Comparison of ENCODE assay signal across 8 cellular contexts in genomic region chr15:60408438-60409105, GRCh38. TPM values are rescaled to one million over a fixed set of nuclear protein-coding genes. Genes with fewer than 3 reads are reported as not detected.
A peak's percentile ranks its signal among the peaks of the same experiment; 100 is the strongest.
DNase-seq lines count a peak whose midpoint lies in the region; ATAC-seq and TF ChIP-seq lines count a peak whose summit lies in the region.

No MANE protein-coding gene starts in this region.

- no peaks in the 10 kb centered on the region for H3K36me3 Mint-ChIP-seq in activated CD8-positive, alpha-beta T cell treated with anti-CD3 and anti-CD28 coated beads for 36 hours (ENCODE audit: low read depth)
- no peaks in the 10 kb centered on the region for H3K36me3 Mint-ChIP-seq in glutamatergic neuron (ENCODE audit: unreplicated experiment)

- H3K27ac Mint-ChIP-seq in activated CD8-positive, alpha-beta T cell treated with anti-CD3 and anti-CD28 coated beads for 36 hours: peak overlapping the region; percentile 21
- H3K27ac Mint-ChIP-seq in glutamatergic neuron (ENCODE audit: unreplicated experiment): no peak overlapping the region

- no peaks in the 10 kb centered on the region for H3K9me3 ChIP-seq in mucosa of descending colon

- H3K4me3 Mint-ChIP-seq in activated CD8-positive, alpha-beta T cell treated with anti-CD3 and anti-CD28 coated beads for 36 hours: no peak overlapping the region
- no peak overlapping the region for H3K4me3 Mint-ChIP-seq in glutamatergic neuron (ENCODE audit: unreplicated experiment)

- H3K4me3 ChIP-seq in mucosa of descending colon: no peak overlapping the region

- no peaks in the 10 kb centered on the region for H3K36me3 ChIP-seq in mucosa of descending colon (ENCODE audit: low read depth)

- H3K27me3 Mint-ChIP-seq in activated CD8-positive, alpha-beta T cell treated with anti-CD3 and anti-CD28 coated beads for 36 hours: no peaks in the 10 kb centered on the region
- peaks cover 4% of the 10 kb centered on the region for H3K27me3 Mint-ChIP-seq in glutamatergic neuron (ENCODE audit: unreplicated experiment)

- TF ChIP-seq CTCF in GM10248 (IDR thresholded peaks at IDR 0.05; ENCODE audit: control extremely low read depth, extremely low read depth, low read depth, missing control alignments): no peak
- TF ChIP-seq CTCF in activated CD8-positive, alpha-beta T cell treated with anti-CD3 and anti-CD28 coated beads for 36 hours (IDR thresholded peaks at IDR 0.05): no peak
- TF ChIP-seq CTCF in mucosa of descending colon (IDR thresholded peaks at IDR 0.05): no peak
- no peak for TF ChIP-seq CTCF in glutamatergic neuron (IDR thresholded peaks at IDR 0.05; ENCODE audit: partially characterized antibody, unreplicated experiment)

- peaks cover 9% of the 10 kb centered on the region for H3K4me1 Mint-ChIP-seq in activated CD8-positive, alpha-beta T cell treated with anti-CD3 and anti-CD28 coated beads for 36 hours (ENCODE audit: low read depth)
- peaks cover 9% of the 10 kb centered on the region for H3K4me1 Mint-ChIP-seq in glutamatergic neuron (ENCODE audit: low read depth, unreplicated experiment)

- intact Hi-C loops in activated CD8-positive, alpha-beta T cell treated with anti-CD3 and anti-CD28 coated beads for 36 hours (cut with micrococcal nuclease): no loop called here
- intact Hi-C loops in mucosa of descending colon (cut with DNase I, micrococcal nuclease): no loop called here

- no peaks in the 10 kb centered on the region for H3K9me3 Mint-ChIP-seq in activated CD8-positive, alpha-beta T cell treated with anti-CD3 and anti-CD28 coated beads for 36 hours
- no peaks in the 10 kb centered on the region for H3K9me3 Mint-ChIP-seq in glutamatergic neuron (ENCODE audit: unreplicated experiment)

- H3K4me1 ChIP-seq in mucosa of descending colon (ENCODE audit: low read depth): peaks cover 15% of the 10 kb centered on the region

- POLR2A ChIA-PET in GM10248 (lab: Yijun Ruan, JAX): no interaction called here
- POLR2A ChIA-PET in activated CD8-positive, alpha-beta T cell treated with anti-CD3 and anti-CD28 coated beads for 36 hours (lab: Charles Lee): interaction anchor here (0.8 to 1.6 kb wide), 2 partner anchors 10 to 15 kb away, joined by 3 to 6 read pairs; partner anchors contain the start of gene ANXA2

- peak; percentile 77 for ATAC-seq in activated CD8-positive, alpha-beta T cell treated with anti-CD3 and anti-CD28 coated beads for 36 hours
- ATAC-seq in mucosa of descending colon (peak; percentile 98), GM18870 (IDR thresholded peaks at IDR 0.05; ENCODE audit: unreplicated experiment) (no peak)

- DNase-seq in GM10248 (ENCODE audit: extremely low spot score) (peak; percentile 28), HT-29 (ENCODE audit: low spot score) (peak; percentile 90), mucosa of descending colon (no peak), occipital lobe (lab: John Stamatoyannopoulos, UW) (no peak), NCI-H146 (lab: John Stamatoyannopoulos, UW) (no peak), glutamatergic neuron (no peak)
- no peak for DNase-seq in activated CD8-positive, alpha-beta T cell treated with anti-CD3 and anti-CD28 coated beads for 36 hours

- CTCF ChIA-PET in GM10248 (lab: Yijun Ruan, JAX): interaction anchor here (1.2 kb wide), 1 partner anchor 9 kb away, joined by 4 read pairs; no protein-coding TSS in a partner anchor
- CTCF ChIA-PET in activated CD8-positive, alpha-beta T cell treated with anti-CD3 and anti-CD28 coated beads for 36 hours (lab: Charles Lee): interaction anchor here (1.2 kb wide), 1 partner anchor 49 kb away, joined by 4 read pairs; no protein-coding TSS in a partner anchor

RNA-seq across cellular contexts. Expression of gene ANXA2, which starts 10.8 kb away (rescaled TPM):
- total RNA-seq in HT-29 (2014; rRNA removed; shearing (Covaris generic)): 1,535 and 1,670 TPM in 2 replicates
- total RNA-seq in activated CD8-positive, alpha-beta T cell treated with anti-CD3 and anti-CD28 coated beads for 36 hours: 10 to 100 TPM; 57.9 to 60.2 TPM
- total RNA-seq in mucosa of descending colon (100 to 1,000 TPM; 376 to 796 (median 757) TPM), occipital lobe (46.2 TPM), glutamatergic neuron (ENCODE audit: unreplicated experiment) (925 TPM)

Comparison
In these comparisons a context has a peak if more than half of its experiments do, and no peak if none do; other contexts are left out.
1. DNase-seq: peak in GM10248 (single experiment) and HT-29 (single experiment); none in activated CD8-positive, alpha-beta T cell treated with anti-CD3 and anti-CD28 coated beads for 36 hours (single experiment), mucosa of descending colon (0 of 3), occipital lobe (single experiment), NCI-H146 (single experiment) and glutamatergic neuron (single experiment).